Comparison of ENCODE assay signal across 15 cellular contexts in genomic region chr17:55582910-55583309, GRCh38.
DNase-seq lines count a peak whose midpoint lies in the region; ATAC-seq and TF ChIP-seq lines count a peak whose summit lies in the region.
"Had no signal": no experiment of that assay in that cellular context is flagged by ENCODE, and none has a peak within 500 bp of the region (broad histone marks: within the 10 kb centered on the region; RNA-seq: fewer than 3 reads in every experiment).

No MANE protein-coding gene starts in this region.

- TF ChIP-seq CTCF in Calu3 (IDR thresholded peaks at IDR 0.05; ENCODE audit: unreplicated experiment) (no peak), PC-3 (conservative IDR thresholded peaks at IDR 0.05; ENCODE audit: low read depth, low read length) (no peak), WTC11 (IDR thresholded peaks at IDR 0.05) (no peak)

- H3F3A ChIP-seq in PC-3 (ENCODE audit: low read length, unreplicated experiment), result no peaks in the 10 kb centered on the region

- H3K9ac ChIP-seq in PC-3 (ENCODE audit: low read length), result no peak overlapping the region

- POLR2A ChIA-PET in PC-3 (lab: Charles Lee; ENCODE audit: unreplicated experiment), result no interaction called here
- POLR2A ChIA-PET in WTC11 (lab: Charles Lee), result no interaction called here

- H3K27ac ChIP-seq in PC-3 (ENCODE audit: low read length), result no peak overlapping the region

- H2AFZ ChIP-seq in PC-3 (ENCODE audit: low read length), result no peak overlapping the region

- H3K4me3 Mint-ChIP-seq in Calu3 (ENCODE audit: low read depth, unreplicated experiment) (no peak overlapping the region), WTC11 (no peak overlapping the region)
- peak overlapping the region; percentile 1 for H3K4me3 Mint-ChIP-seq in activated T-helper 17 cell treated with anti-CD3 and anti-CD28 coated beads, Interleukin-2, amount 50 U/mL, for 72 hours
- H3K4me3 Mint-ChIP-seq: CD14-positive monocyte; CD8-positive, alpha-beta T cell; HFFc6; IgD-negative memory B cell had no signal

- peaks cover 2% of the 10 kb centered on the region for H3K9me3 Mint-ChIP-seq in Calu3 (ENCODE audit: low read depth, unreplicated experiment)
- peaks cover 4% of the 10 kb centered on the region for H3K9me3 Mint-ChIP-seq in activated T-helper 17 cell treated with anti-CD3 and anti-CD28 coated beads, Interleukin-2, amount 50 U/mL, for 72 hours
- peaks cover 3% of the 10 kb centered on the region; the same call in 1 of the 2 replicates for H3K9me3 Mint-ChIP-seq in WTC11
- H3K9me3 Mint-ChIP-seq: CD8-positive, alpha-beta T cell; HFFc6 had no signal

- H3K9me2 ChIP-seq in PC-3 (replicated peaks; ENCODE audit: low read length), result no peaks in the 10 kb centered on the region

- ATAC-seq in PC-3 (no peak; the same call in 1 of the 2 replicates), GM18909 (IDR thresholded peaks at IDR 0.05; ENCODE audit: poor library complexity, unreplicated experiment) (no peak), HG02678 (IDR thresholded peaks at IDR 0.05; ENCODE audit: unreplicated experiment) (no peak), WTC11 (no peak)
- no peak for ATAC-seq in activated T-helper 17 cell treated with anti-CD3 and anti-CD28 coated beads, Interleukin-2, amount 50 U/mL, for 72 hours (replicated peaks)
- ATAC-seq: CD8-positive, alpha-beta T cell had no signal

- H3K4me2 ChIP-seq in PC-3 (ENCODE audit: low read length), result no peak overlapping the region

- no peaks in the 10 kb centered on the region for H4K20me1 ChIP-seq in PC-3 (ENCODE audit: low read length)

- no peaks in the 10 kb centered on the region for H3K36me3 ChIP-seq in PC-3 (ENCODE audit: low read depth, low read length)

- DNase-seq in Calu3, result no peak
- peak; percentile 15 for DNase-seq in PC-3
- peak; percentile 61 for DNase-seq in iris pigment epithelial cell (ENCODE audit: low read depth)
- no peak for DNase-seq in WTC11 (ENCODE audit: low spot score)
- DNase-seq: CD8-positive, alpha-beta T cell; COR-L47; DND-41; GF-D8; HCEC 1CT; HFFc6 had no signal

- no peaks in the 10 kb centered on the region for H3K27me3 Mint-ChIP-seq in Calu3 (ENCODE audit: unreplicated experiment)
- H3K27me3 Mint-ChIP-seq in activated T-helper 17 cell treated with anti-CD3 and anti-CD28 coated beads, Interleukin-2, amount 50 U/mL, for 72 hours, result no peaks in the 10 kb centered on the region
- H3K27me3 Mint-ChIP-seq in WTC11 (ENCODE audit: low read depth), result no peaks in the 10 kb centered on the region
- H3K27me3 Mint-ChIP-seq: IgD-negative memory B cell had no signal

- H3K36me3 Mint-ChIP-seq in Calu3 (ENCODE audit: insufficient read depth, unreplicated experiment) (no peaks in the 10 kb centered on the region), WTC11 (no peaks in the 10 kb centered on the region)
- no peaks in the 10 kb centered on the region for H3K36me3 Mint-ChIP-seq in activated T-helper 17 cell treated with anti-CD3 and anti-CD28 coated beads, Interleukin-2, amount 50 U/mL, for 72 hours (ENCODE audit: low read depth)
- H3K36me3 Mint-ChIP-seq: CD8-positive, alpha-beta T cell had no signal

- CTCF ChIA-PET in Calu3 (lab: Charles Lee) (no interaction called here), PC-3 (lab: Charles Lee) (no interaction called here), WTC11 (lab: Charles Lee) (interaction anchor here (1.0 kb wide), 1 partner anchor 168 kb away, joined by 3 read pairs; the partner anchor contains the start of gene PCTP)

- no peak overlapping the region for H3K4me3 ChIP-seq in PC-3 (ENCODE audit: low read length)

- intact Hi-C loops in Calu3 (cut with micrococcal nuclease; ENCODE audit: unreplicated experiment), result no loop called here
- intact Hi-C loops in PC-3 (cut with micrococcal nuclease), result no loop called here

- BruUV-seq in Calu3 (replicated peaks; lab: Mats Ljungman, UMichigan), result no TSS peak
- no TSS peak for BruUV-seq in PC-3 (replicated peaks; lab: Mats Ljungman, UMichigan)

- no peaks in the 10 kb centered on the region for H3K79me2 ChIP-seq in PC-3 (ENCODE audit: low read length)

- H3K4me1 Mint-ChIP-seq in Calu3 (ENCODE audit: low read depth, unreplicated experiment) (peaks cover 51% of the 10 kb centered on the region), WTC11 (no peaks in the 10 kb centered on the region)
- H3K4me1 Mint-ChIP-seq in activated T-helper 17 cell treated with anti-CD3 and anti-CD28 coated beads, Interleukin-2, amount 50 U/mL, for 72 hours, result peaks cover 36% of the 10 kb centered on the region

- H3K4me1 ChIP-seq in PC-3 (ENCODE audit: insufficient read depth, low read length), result peaks cover 19% of the 10 kb centered on the region

- no peaks in the 10 kb centered on the region for H3K9me3 ChIP-seq in PC-3 (ENCODE audit: low read length)

- peak overlapping the region; percentile 28 for H3K27ac Mint-ChIP-seq in Calu3 (ENCODE audit: unreplicated experiment)
- peak overlapping the region; percentile 1 for H3K27ac Mint-ChIP-seq in activated T-helper 17 cell treated with anti-CD3 and anti-CD28 coated beads, Interleukin-2, amount 50 U/mL, for 72 hours
- no peak overlapping the region for H3K27ac Mint-ChIP-seq in WTC11
- H3K27ac Mint-ChIP-seq: CD8-positive, alpha-beta T cell; HFFc6; IgD-negative memory B cell had no signal

- no peaks in the 10 kb centered on the region for H3K27me3 ChIP-seq in PC-3 (ENCODE audit: low read length)

TF ChIP-seq in WTC11, 78 proteins besides CTCF, POLR2A, EP300 and RAD21 (continues in another document):
- no peak for TF ChIP-seq FOXJ3 (CRISPR knock-in tag; IDR thresholded peaks at IDR 0.05; ENCODE audit: borderline replicate concordance)
- no peak for TF ChIP-seq TCF7 (CRISPR knock-in tag; IDR thresholded peaks at IDR 0.05; ENCODE audit: low read depth)
- no peak for TF ChIP-seq SMAD3 (CRISPR knock-in tag; IDR thresholded peaks at IDR 0.05; ENCODE audit: borderline replicate concordance)
- TF ChIP-seq ZNF671 (CRISPR knock-in tag; IDR thresholded peaks at IDR 0.05), result no peak
- TF ChIP-seq, protein P1, sequence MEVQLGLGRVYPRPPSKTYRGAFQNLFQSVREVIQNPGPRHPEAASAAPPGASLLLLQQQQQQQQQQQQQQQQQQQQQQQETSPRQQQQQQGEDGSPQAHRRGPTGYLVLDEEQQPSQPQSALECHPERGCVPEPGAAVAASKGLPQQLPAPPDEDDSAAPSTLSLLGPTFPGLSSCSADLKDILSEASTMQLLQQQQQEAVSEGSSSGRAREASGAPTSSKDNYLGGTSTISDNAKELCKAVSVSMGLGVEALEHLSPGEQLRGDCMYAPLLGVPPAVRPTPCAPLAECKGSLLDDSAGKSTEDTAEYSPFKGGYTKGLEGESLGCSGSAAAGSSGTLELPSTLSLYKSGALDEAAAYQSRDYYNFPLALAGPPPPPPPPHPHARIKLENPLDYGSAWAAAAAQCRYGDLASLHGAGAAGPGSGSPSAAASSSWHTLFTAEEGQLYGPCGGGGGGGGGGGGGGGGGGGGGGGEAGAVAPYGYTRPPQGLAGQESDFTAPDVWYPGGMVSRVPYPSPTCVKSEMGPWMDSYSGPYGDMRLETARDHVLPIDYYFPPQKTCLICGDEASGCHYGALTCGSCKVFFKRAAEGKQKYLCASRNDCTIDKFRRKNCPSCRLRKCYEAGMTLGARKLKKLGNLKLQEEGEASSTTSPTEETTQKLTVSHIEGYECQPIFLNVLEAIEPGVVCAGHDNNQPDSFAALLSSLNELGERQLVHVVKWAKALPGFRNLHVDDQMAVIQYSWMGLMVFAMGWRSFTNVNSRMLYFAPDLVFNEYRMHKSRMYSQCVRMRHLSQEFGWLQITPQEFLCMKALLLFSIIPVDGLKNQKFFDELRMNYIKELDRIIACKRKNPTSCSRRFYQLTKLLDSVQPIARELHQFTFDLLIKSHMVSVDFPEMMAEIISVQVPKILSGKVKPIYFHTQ (CRISPR knock-in tag; IDR thresholded peaks at IDR 0.05), result no peak
- TF ChIP-seq, protein P2, sequence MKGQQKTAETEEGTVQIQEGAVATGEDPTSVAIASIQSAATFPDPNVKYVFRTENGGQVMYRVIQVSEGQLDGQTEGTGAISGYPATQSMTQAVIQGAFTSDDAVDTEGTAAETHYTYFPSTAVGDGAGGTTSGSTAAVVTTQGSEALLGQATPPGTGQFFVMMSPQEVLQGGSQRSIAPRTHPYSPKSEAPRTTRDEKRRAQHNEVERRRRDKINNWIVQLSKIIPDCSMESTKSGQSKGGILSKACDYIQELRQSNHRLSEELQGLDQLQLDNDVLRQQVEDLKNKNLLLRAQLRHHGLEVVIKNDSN (CRISPR knock-in tag; IDR thresholded peaks at IDR 0.05), result no peak
- TF ChIP-seq NR1H2 (CRISPR knock-in tag; IDR thresholded peaks at IDR 0.05), result no peak
- no peak for TF ChIP-seq TP53 (CRISPR knock-in tag; IDR thresholded peaks at IDR 0.05)
- TF ChIP-seq ETV6 (CRISPR knock-in tag; IDR thresholded peaks at IDR 0.05), result no peak
- TF ChIP-seq ZNF416 (CRISPR knock-in tag; IDR thresholded peaks at IDR 0.05), result no peak
- TF ChIP-seq, protein P3, sequence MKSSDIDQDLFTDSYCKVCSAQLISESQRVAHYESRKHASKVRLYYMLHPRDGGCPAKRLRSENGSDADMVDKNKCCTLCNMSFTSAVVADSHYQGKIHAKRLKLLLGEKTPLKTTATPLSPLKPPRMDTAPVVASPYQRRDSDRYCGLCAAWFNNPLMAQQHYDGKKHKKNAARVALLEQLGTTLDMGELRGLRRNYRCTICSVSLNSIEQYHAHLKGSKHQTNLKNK (CRISPR knock-in tag; IDR thresholded peaks at IDR 0.05), result no peak
- no peak for TF ChIP-seq FOXP1 (CRISPR knock-in tag; IDR thresholded peaks at IDR 0.05; ENCODE audit: borderline replicate concordance)
- no peak for TF ChIP-seq E2F1 (CRISPR knock-in tag; IDR thresholded peaks at IDR 0.05)
- no peak for TF ChIP-seq ZNF263 (CRISPR knock-in tag; IDR thresholded peaks at IDR 0.05; ENCODE audit: low read depth)

Comparison
In these comparisons a context has a peak if more than half of its experiments do, and no peak if none do; other contexts are left out.
1. DNase-seq: peak in PC-3 (single experiment) and iris pigment epithelial cell (single experiment); none in Calu3 (single experiment) and WTC11 (single experiment).